1 cellular context compared by ENCODE assay signal in the genomic region with DNA sequence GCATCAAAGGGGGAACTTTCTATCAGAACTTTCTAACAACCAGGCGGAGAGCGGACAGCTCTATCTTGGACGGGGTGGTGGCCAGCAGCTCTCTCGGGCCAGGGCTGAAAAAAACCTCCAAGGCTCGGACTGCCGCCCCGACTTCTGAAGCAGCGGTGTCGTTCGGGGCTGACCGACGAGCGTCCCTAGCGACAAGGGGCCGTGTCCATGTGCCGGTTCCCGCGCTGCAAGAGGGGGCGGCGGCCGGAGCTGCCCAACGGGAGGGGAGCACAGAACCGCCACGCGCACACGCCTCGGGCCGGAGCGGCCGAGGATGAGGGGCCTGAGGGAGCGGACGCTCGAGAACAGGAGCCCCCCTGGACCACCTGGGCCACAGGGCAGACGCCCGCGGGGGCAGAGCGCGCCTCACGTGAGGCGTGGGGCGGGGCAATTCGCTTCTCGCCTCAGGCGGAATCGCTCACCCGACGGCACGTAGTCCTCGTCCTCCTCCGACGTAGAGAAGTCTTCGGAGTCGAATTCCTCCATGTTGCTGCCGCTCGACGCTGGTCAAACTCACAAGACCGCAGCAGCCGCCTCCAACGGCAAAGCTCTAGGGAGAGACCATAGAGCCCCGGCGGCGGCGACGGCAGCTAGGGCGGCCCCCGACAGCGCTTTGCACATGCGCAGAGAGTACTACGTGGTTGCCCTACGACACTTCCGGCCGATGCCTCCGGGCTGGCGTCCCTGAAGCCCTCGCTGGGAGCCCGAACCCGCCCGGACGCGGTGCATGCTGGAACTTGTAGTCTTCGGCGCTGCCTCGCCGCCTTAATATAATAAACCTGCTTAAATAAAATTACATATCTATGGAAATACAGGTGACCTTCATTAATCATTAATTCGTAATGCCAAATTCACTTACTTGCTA.
A peak's percentile ranks its signal among the peaks of the same experiment; 100 is the strongest.
TF ChIP-seq lines count a peak whose summit lies in the region.

A gene (minus strand): TSS at position 676 of the 904 bp plus-strand sequence. CDS start 151 bp downstream, at position 525.

TF ChIP-seq in SK-N-SH, 30 proteins besides CTCF, POLR2A, EP300 and RAD21 (continued from another document):
- TF ChIP-seq, protein P1, sequence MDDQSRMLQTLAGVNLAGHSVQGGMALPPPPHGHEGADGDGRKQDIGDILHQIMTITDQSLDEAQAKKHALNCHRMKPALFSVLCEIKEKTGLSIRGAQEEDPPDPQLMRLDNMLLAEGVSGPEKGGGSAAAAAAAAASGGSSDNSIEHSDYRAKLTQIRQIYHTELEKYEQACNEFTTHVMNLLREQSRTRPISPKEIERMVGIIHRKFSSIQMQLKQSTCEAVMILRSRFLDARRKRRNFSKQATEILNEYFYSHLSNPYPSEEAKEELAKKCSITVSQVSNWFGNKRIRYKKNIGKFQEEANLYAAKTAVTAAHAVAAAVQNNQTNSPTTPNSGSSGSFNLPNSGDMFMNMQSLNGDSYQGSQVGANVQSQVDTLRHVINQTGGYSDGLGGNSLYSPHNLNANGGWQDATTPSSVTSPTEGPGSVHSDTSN (IDR thresholded peaks at IDR 0.05) = no peak
- peak; percentile 53 for TF ChIP-seq CHD2 (IDR thresholded peaks at IDR 0.05; ENCODE audit: low read length, partially characterized antibody)
- TF ChIP-seq, protein P2, sequence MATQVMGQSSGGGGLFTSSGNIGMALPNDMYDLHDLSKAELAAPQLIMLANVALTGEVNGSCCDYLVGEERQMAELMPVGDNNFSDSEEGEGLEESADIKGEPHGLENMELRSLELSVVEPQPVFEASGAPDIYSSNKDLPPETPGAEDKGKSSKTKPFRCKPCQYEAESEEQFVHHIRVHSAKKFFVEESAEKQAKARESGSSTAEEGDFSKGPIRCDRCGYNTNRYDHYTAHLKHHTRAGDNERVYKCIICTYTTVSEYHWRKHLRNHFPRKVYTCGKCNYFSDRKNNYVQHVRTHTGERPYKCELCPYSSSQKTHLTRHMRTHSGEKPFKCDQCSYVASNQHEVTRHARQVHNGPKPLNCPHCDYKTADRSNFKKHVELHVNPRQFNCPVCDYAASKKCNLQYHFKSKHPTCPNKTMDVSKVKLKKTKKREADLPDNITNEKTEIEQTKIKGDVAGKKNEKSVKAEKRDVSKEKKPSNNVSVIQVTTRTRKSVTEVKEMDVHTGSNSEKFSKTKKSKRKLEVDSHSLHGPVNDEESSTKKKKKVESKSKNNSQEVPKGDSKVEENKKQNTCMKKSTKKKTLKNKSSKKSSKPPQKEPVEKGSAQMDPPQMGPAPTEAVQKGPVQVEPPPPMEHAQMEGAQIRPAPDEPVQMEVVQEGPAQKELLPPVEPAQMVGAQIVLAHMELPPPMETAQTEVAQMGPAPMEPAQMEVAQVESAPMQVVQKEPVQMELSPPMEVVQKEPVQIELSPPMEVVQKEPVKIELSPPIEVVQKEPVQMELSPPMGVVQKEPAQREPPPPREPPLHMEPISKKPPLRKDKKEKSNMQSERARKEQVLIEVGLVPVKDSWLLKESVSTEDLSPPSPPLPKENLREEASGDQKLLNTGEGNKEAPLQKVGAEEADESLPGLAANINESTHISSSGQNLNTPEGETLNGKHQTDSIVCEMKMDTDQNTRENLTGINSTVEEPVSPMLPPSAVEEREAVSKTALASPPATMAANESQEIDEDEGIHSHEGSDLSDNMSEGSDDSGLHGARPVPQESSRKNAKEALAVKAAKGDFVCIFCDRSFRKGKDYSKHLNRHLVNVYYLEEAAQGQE (IDR thresholded peaks at IDR 0.05; ENCODE audit: low read depth, low read length) = no peak
- TF ChIP-seq, protein P3, sequence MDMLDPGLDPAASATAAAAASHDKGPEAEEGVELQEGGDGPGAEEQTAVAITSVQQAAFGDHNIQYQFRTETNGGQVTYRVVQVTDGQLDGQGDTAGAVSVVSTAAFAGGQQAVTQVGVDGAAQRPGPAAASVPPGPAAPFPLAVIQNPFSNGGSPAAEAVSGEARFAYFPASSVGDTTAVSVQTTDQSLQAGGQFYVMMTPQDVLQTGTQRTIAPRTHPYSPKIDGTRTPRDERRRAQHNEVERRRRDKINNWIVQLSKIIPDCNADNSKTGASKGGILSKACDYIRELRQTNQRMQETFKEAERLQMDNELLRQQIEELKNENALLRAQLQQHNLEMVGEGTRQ (IDR thresholded peaks at IDR 0.05; ENCODE audit: borderline replicate concordance, low read depth, low read length) = no peak
- no peak for TF ChIP-seq FOXM1 (IDR thresholded peaks at IDR 0.05; ENCODE audit: low read depth)
- TF ChIP-seq NFIC (IDR thresholded peaks at IDR 0.05; ENCODE audit: borderline replicate concordance) = no peak
- no peak for TF ChIP-seq FOXJ3 (CRISPR knock-in tag; IDR thresholded peaks at IDR 0.05)
- no peak for TF ChIP-seq JUND (IDR thresholded peaks at IDR 0.05)
- TF ChIP-seq TEAD4 (IDR thresholded peaks at IDR 0.05; ENCODE audit: borderline replicate concordance, insufficient read depth) = no peak
- TF ChIP-seq MEF2A (IDR thresholded peaks at IDR 0.05; ENCODE audit: borderline replicate concordance, low read depth) = no peak
- TF ChIP-seq, protein P4, sequence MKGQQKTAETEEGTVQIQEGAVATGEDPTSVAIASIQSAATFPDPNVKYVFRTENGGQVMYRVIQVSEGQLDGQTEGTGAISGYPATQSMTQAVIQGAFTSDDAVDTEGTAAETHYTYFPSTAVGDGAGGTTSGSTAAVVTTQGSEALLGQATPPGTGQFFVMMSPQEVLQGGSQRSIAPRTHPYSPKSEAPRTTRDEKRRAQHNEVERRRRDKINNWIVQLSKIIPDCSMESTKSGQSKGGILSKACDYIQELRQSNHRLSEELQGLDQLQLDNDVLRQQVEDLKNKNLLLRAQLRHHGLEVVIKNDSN (IDR thresholded peaks at IDR 0.05; ENCODE audit: borderline replicate concordance, low read depth) = peak; percentile 86
- TF ChIP-seq TCF12 (IDR thresholded peaks at IDR 0.05) = no peak
- 0 out of 2 replicates have a peak, but pooled peaks have one; percentile 42 for TF ChIP-seq ELF1 (IDR thresholded peaks at IDR 0.05)
- TF ChIP-seq EZH2phosphoT487 (IDR thresholded peaks at IDR 0.05; ENCODE audit: borderline replicate concordance, low read depth) = no peak
- no peak for TF ChIP-seq FOSL2 (IDR thresholded peaks at IDR 0.05; ENCODE audit: borderline replicate concordance, low read depth)
TF ChIP-seq in SK-N-SH: peak in this region for 10.
